Comparison of ENCODE assay signal across 25 cellular contexts in the genomic region with DNA sequence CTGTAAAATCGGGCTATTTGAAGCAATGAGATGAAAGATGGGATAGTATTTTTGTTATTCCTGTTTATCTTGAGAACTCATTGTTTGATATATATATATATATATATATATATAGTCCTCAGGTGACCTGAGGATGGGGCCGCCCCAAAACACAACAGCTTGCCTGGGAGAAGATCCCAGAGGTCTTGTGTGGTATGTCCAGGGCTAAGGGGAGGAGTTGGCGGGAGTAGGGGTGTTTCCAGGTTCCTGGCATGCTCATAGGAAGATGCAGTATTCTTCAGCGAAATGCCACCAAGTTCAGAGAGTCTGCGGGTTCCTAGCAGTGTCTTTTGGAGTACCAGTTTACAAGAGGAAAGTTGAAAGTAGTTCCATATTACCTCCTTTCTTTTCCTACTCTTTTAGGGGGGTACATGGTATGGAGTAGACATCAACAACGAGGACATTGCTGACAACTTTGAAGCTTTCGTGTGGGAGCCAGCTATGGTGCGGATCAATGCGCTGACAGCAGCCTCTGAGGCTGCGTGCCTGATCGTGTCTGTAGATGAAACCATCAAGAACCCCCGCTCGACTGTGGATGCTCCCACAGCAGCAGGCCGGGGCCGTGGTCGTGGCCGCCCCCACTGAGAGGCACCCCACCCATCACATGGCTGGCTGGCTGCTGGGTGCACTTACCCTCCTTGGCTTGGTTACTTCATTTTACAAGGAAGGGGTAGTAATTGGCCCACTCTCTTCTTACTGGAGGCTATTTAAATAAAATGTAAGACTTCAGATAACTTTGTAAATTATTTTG. TPM values are rescaled to one million over a fixed set of nuclear protein-coding genes. Genes with fewer than 3 reads are reported as not detected.
A peak's percentile ranks its signal among the peaks of the same experiment; 100 is the strongest.
DNase-seq lines count a peak whose midpoint lies in the region; ATAC-seq, FAIRE-seq and TF ChIP-seq lines count a peak whose summit lies in the region.
"Had no signal": no experiment of that assay in that cellular context is flagged by ENCODE, and none has a peak within 500 bp of the region (broad histone marks: within the 10 kb centered on the region; RNA-seq: fewer than 3 reads in every experiment).

No MANE protein-coding gene starts in this region.

- FAIRE-seq in GM12892 (lab: Jason Lieb, UNC) (no peak), GM12878 (lab: Jason Lieb, UNC) (no peak)

- in situ Hi-C loops in GM12878 (cut with MboI), result no loop called here

- H3K9me3 ChIP-seq in Karpas-422 (ENCODE audit: low read length) (no peaks in the 10 kb centered on the region), GM12878 (replicated peaks; ENCODE audit: control insufficient read depth, insufficient read depth, low read length) (no peaks in the 10 kb centered on the region), osteoblast (ENCODE audit: low read depth, low read length) (no peaks in the 10 kb centered on the region)

- H2AFZ ChIP-seq in Karpas-422 (ENCODE audit: low read length) (no peak overlapping the region), GM12878 (ENCODE audit: control insufficient read depth, low read depth, low read length) (no peak overlapping the region), osteoblast (ENCODE audit: low read length) (no peak overlapping the region)
- H2AFZ ChIP-seq: GM23248 had no signal

- SMC1A ChIA-PET in GM12878 (lab: Charles Lee; ENCODE audit: uncharacterized antibody, unreplicated experiment), result interaction anchor here (1.2 to 1.4 kb wide), 2 partner anchors 8 to 38 kb away, joined by 4 to 5 read pairs; no protein-coding TSS in a partner anchor

- TF ChIP-seq POLR2A in GM12892 (IDR thresholded peaks at IDR 0.05; ENCODE audit: low read depth, low read length) (0 out of 2 replicates have a peak, but pooled peaks have one; percentile 35), GM12878 (IDR thresholded peaks at IDR 0.05; ENCODE audit: low read depth, low read length) (peak; percentile 10; the same call in 1 of the 2 replicates)

- DNase-seq in GM12892 (ENCODE audit: insufficient read length) (no peak), Karpas-422 (peak; percentile 41), GM12878 (ENCODE audit: low read depth, low spot score) (no peak), osteoblast (ENCODE audit: insufficient read length, low spot score, missing footprints) (peak; percentile 55), iPS-NIHi7 (ENCODE audit: extremely low spot score) (no peak), kidney glomerular epithelial cell (lab: John Stamatoyannopoulos, UW) (no peak), D341Med (ENCODE audit: low spot score) (no peak), SIG-M5 (lab: John Stamatoyannopoulos, UW) (no peak)
- DNase-seq: CD8-positive, alpha-beta memory T cell; DND-41; GM23248; H7; Kasumi-1; MV-4-11; NCI-H1105; NCI-H1436 treated with DMSO at 0.1 percent for 48 hours; NCI-H2029; NCI-H2227 treated with DMSO at 0.1 percent for 48 hours; NCI-H526 treated with DMSO at 0.1 percent for 48 hours; Right ventricle myocardium superior; RPMI8226 had no signal

- H3K27ac ChIP-seq in Karpas-422 (ENCODE audit: low read length) (no peak overlapping the region), GM12878 (ENCODE audit: control insufficient read depth, insufficient read depth) (no peak overlapping the region), osteoblast (ENCODE audit: low read depth, low read length) (no peak overlapping the region)
- H3K27ac ChIP-seq: C4-2B, GM23248 had no signal

- no peak for ATAC-seq in GM12878

- BruUV-seq in GM12878 (replicated peaks; lab: Mats Ljungman, UMichigan), result no TSS peak

- TF ChIP-seq RAD21 in GM12878 (IDR thresholded peaks at IDR 0.05; ENCODE audit: insufficient read depth, low read depth, low read length), result no peak

- no peaks in the 10 kb centered on the region for H3K4me1 ChIP-seq in Karpas-422 (ENCODE audit: low read length)
- no peaks in the 10 kb centered on the region for H3K4me1 ChIP-seq in GM12878 (ENCODE audit: control insufficient read depth, insufficient read depth, low read length)
- no peaks in the 10 kb centered on the region for H3K4me1 ChIP-seq in osteoblast (ENCODE audit: insufficient read depth, low read length)

- no peak for TF ChIP-seq EP300 in GM12878 (IDR thresholded peaks at IDR 0.05; ENCODE audit: borderline replicate concordance in 1 of 2, control insufficient read depth in 1 of 2, low read depth in 2 of 2, low read length in 2 of 2)

- H4K20me1 ChIP-seq in Karpas-422 (ENCODE audit: insufficient read depth, low read depth, low read length) (peaks cover 35% of the 10 kb centered on the region), GM12878 (ENCODE audit: control insufficient read depth, insufficient read depth) (no peaks in the 10 kb centered on the region; the same call in 1 of the 2 replicates), osteoblast (ENCODE audit: insufficient read depth, low read length) (peaks cover 22% of the 10 kb centered on the region)

- intact Hi-C loops in GM12878 (cut with micrococcal nuclease; ENCODE audit: unreplicated experiment), result no loop called here

- H3K4me3 ChIP-seq in Karpas-422 (ENCODE audit: low read length) (no peak overlapping the region), GM12878 (no peak overlapping the region), osteoblast (ENCODE audit: insufficient read depth, low read length) (no peak overlapping the region)
- H3K4me3 ChIP-seq: GM23248 had no signal

- H3K36me3 ChIP-seq in Karpas-422 (ENCODE audit: insufficient read depth, low read length) (peaks cover 62% of the 10 kb centered on the region), GM12878 (ENCODE audit: control insufficient read depth in 2 of 2, insufficient read depth in 2 of 2, low read length in 1 of 2) (peaks cover 42 to 43% of the 10 kb centered on the region in 2 experiments), osteoblast (ENCODE audit: insufficient read depth, low read length) (peaks cover 65% of the 10 kb centered on the region)

- no peak overlapping the region for H3K9ac ChIP-seq in Karpas-422 (ENCODE audit: low read length)
- H3K9ac ChIP-seq in GM12878 (ENCODE audit: control insufficient read depth, insufficient read depth, low read length), result no peak overlapping the region
- H3K9ac ChIP-seq: GM23248 had no signal

- H3K9me2 ChIP-seq in Karpas-422 (replicated peaks; ENCODE audit: insufficient read depth, low read length), result no peaks in the 10 kb centered on the region

- RAD21 ChIA-PET in GM12878 (lab: Charles Lee; ENCODE audit: unreplicated experiment), result no interaction called here

- 84% methylated on average over 17 of the region's 17 CpGs for WGBS in GM12878 (ENCODE audit: insufficient coverage, insufficient replicate concordance, low lambda C conversion rate, missing lambda C conversion rate)

- CTCF ChIA-PET in GM12878 (lab: Yijun Ruan, JAX), result interaction anchor here (1.6 to 2.3 kb wide), 2 partner anchors 37 to 108 kb away, joined by 4 to 14 read pairs; no protein-coding TSS in a partner anchor

- H3K27me3 ChIP-seq in Karpas-422 (ENCODE audit: low read length) (no peaks in the 10 kb centered on the region), GM12878 (replicated peaks in 1 of 2; ENCODE audit: control insufficient read depth in 2 of 2, insufficient read depth in 2 of 2, low read length in 1 of 2) (no peaks in the 10 kb centered on the region), osteoblast (ENCODE audit: insufficient read depth, low read length) (no peaks in the 10 kb centered on the region)

- no peaks in the 10 kb centered on the region for H3K79me2 ChIP-seq in Karpas-422 (ENCODE audit: low read length)
- no peaks in the 10 kb centered on the region for H3K79me2 ChIP-seq in GM12878 (ENCODE audit: control insufficient read depth, insufficient read depth, low read length)
- peaks cover 3% of the 10 kb centered on the region for H3K79me2 ChIP-seq in osteoblast (ENCODE audit: insufficient read depth, low read length)

- H3K4me2 ChIP-seq in Karpas-422 (ENCODE audit: low read depth, low read length, poor library complexity, severe bottlenecking) (no peak overlapping the region), GM12878 (ENCODE audit: control insufficient read depth, insufficient read depth) (no peak overlapping the region), osteoblast (ENCODE audit: insufficient read depth, low read length) (no peak overlapping the region)

- POLR2A ChIA-PET in GM12878 (lab: Charles Lee), result no interaction called here

- TF ChIP-seq CTCF in GM12878 (IDR thresholded peaks at IDR 0.05 in 2 of 3, conservative IDR thresholded peaks at IDR 0.05 in 1 of 3; ENCODE audit: control insufficient read depth in 2 of 3, extremely low read depth in 1 of 3, insufficient read depth in 1 of 3, low read depth in 3 of 3, low read length in 3 of 3) (no peak), osteoblast (IDR thresholded peaks at IDR 0.05; ENCODE audit: extremely low read depth, low read depth, low read length) (no peak)

RNA-seq across cellular contexts. Expression of a gene that starts 18.3 kb away (rescaled TPM):
- 400 TPM for polyA plus RNA-seq in GM12892 (2012; ENCODE audit: missing spikeins)
- 482 and 608 TPM in 2 replicates for total RNA-seq in Karpas-422 (2014; rRNA removed; shearing (Covaris generic); ENCODE audit: low replicate concordance)
- 85.4 and 96.2 TPM in 2 replicates for total RNA-seq in GM12878 (2013; cell fraction: nucleolus; rRNA removed)
- total RNA-seq in GM12878 (2014; rRNA removed) (468 and 475 TPM in 2 replicates), GM12878 (2014; rRNA removed; fragmentation: Illumina TruSeq; extraction: Trizol) (472 and 478 TPM in 2 replicates), GM12878 (2021) (474 and 494 TPM in 2 replicates), osteoblast (180 and 200 TPM in 2 replicates)
- polyA plus RNA-seq in GM12878 (2011; ENCODE audit: low read depth), result 269 TPM
- polyA plus RNA-seq in GM12878 (2011; rRNA removed) (498 and 571 TPM in 2 replicates), GM12878 (2014; fragmentation: Illumina TruSeq; extraction: Trizol) (574 and 674 TPM in 2 replicates), GM12878 (2014; fragmentation: Nextera tagmentation; extraction: Ambion mirVana) (100 to 1,000 TPM; 206 to 377 TPM), GM12878 (2014; rRNA removed) (530 and 598 TPM in 2 replicates), GM12878 (2016; fragmentation: Nextera tagmentation; extraction: Ambion mirVana) (100 to 1,000 TPM; 455 to 510 TPM)
- polyA plus RNA-seq in GM12878 (2011; cell fraction: cytosol; rRNA removed), result 415 and 490 TPM in 2 replicates
- 162 and 206 TPM in 2 replicates for polyA plus RNA-seq in GM12878 (2011; cell fraction: nucleus; rRNA removed)
- 217 and 463 TPM in 2 replicates for polyA plus RNA-seq in GM12878 (2012)
- 387 and 498 TPM in 2 replicates for polyA minus RNA-seq in GM12878 (2011; rRNA and poly(A)+ RNA removed)
- polyA minus RNA-seq in GM12878 (2011; cell fraction: cytosol; rRNA and poly(A)+ RNA removed), result 110 and 130 TPM in 2 replicates
- 69.8 and 106 TPM in 2 replicates for polyA minus RNA-seq in GM12878 (2011; cell fraction: nucleus; rRNA and poly(A)+ RNA removed)

RNA-seq across cellular contexts. Expression of a gene that starts 19.4 kb away (rescaled TPM):
- polyA plus RNA-seq in GM12892 (2012; ENCODE audit: missing spikeins), result 9.5 TPM
- total RNA-seq in Karpas-422 (2014; rRNA removed; shearing (Covaris generic); ENCODE audit: low replicate concordance), result 35.4 and 45.3 TPM in 2 replicates
- total RNA-seq in GM12878 (2013; cell fraction: nucleolus; rRNA removed), result 1.1 and 2.2 TPM in 2 replicates
- total RNA-seq in GM12878 (2014; rRNA removed) (16.9 and 18.6 TPM in 2 replicates), GM12878 (2014; rRNA removed; fragmentation: Illumina TruSeq; extraction: Trizol) (11.7 and 12.4 TPM in 2 replicates), GM12878 (2021) (13.4 and 15.7 TPM in 2 replicates), osteoblast (11.2 and 15.9 TPM in 2 replicates)
- polyA plus RNA-seq in GM12878 (2011; ENCODE audit: low read depth), result 4.2 TPM
- polyA plus RNA-seq in GM12878 (2011; rRNA removed) (5.1 and 8.9 TPM in 2 replicates), GM12878 (2014; fragmentation: Illumina TruSeq; extraction: Trizol) (6.2 and 12.6 TPM in 2 replicates), GM12878 (2014; fragmentation: Nextera tagmentation; extraction: Ambion mirVana) (1 to 10 TPM; 3.7 to 8.1 TPM), GM12878 (2014; rRNA removed) (14.9 and 16.1 TPM in 2 replicates), GM12878 (2016; fragmentation: Nextera tagmentation; extraction: Ambion mirVana) (10 to 100 TPM; 31.5 to 39.0 TPM)
- 13.5 and 18.2 TPM in 2 replicates for polyA plus RNA-seq in GM12878 (2011; cell fraction: cytosol; rRNA removed)
- 7.2 and 7.9 TPM in 2 replicates for polyA plus RNA-seq in GM12878 (2011; cell fraction: nucleus; rRNA removed)
- polyA plus RNA-seq in GM12878 (2012), result 6.9 and 7.9 TPM in 2 replicates
- polyA minus RNA-seq in GM12878 (2011; rRNA and poly(A)+ RNA removed), result 5.1 and 11.0 TPM in 2 replicates
- polyA minus RNA-seq in GM12878 (2011; cell fraction: cytosol; rRNA and poly(A)+ RNA removed), result 1.9 and 4.0 TPM in 2 replicates
- polyA minus RNA-seq in GM12878 (2011; cell fraction: nucleus; rRNA and poly(A)+ RNA removed), result 1.6 and 4.6 TPM in 2 replicates

RNA-seq across cellular contexts. Expression of a gene that starts 31.8 kb away (rescaled TPM):
- polyA plus RNA-seq in GM12892 (2012; ENCODE audit: missing spikeins), result 17.7 TPM
- 44.9 and 55.6 TPM in 2 replicates for total RNA-seq in Karpas-422 (2014; rRNA removed; shearing (Covaris generic); ENCODE audit: low replicate concordance)
- 29.6 and 30.1 TPM in 2 replicates for total RNA-seq in GM12878 (2013; cell fraction: nucleolus; rRNA removed)
- 11.7 and 14.7 TPM in 2 replicates for total RNA-seq in GM12878 (2014; rRNA removed)
- 7.4 and 7.9 TPM in 2 replicates for total RNA-seq in GM12878 (2014; rRNA removed; fragmentation: Illumina TruSeq; extraction: Trizol)
- total RNA-seq in GM12878 (2021), result 37.0 and 38.9 TPM in 2 replicates
- 11.1 TPM for polyA plus RNA-seq in GM12878 (2011; ENCODE audit: low read depth)
- polyA plus RNA-seq in GM12878 (2011; rRNA removed), result 14.5 and 18.9 TPM in 2 replicates
- 22.8 and 28.9 TPM in 2 replicates for polyA plus RNA-seq in GM12878 (2011; cell fraction: cytosol; rRNA removed)
- 122 and 135 TPM in 2 replicates for polyA plus RNA-seq in GM12878 (2011; cell fraction: nucleus; rRNA removed)
- 20.1 and 22.7 TPM in 2 replicates for polyA plus RNA-seq in GM12878 (2012)
- polyA plus RNA-seq in GM12878 (2014; fragmentation: Illumina TruSeq; extraction: Trizol), result 11.7 and 17.4 TPM in 2 replicates
- 1 to 10 TPM; 1.9 to 2.0 TPM for polyA plus RNA-seq in GM12878 (2014; fragmentation: Nextera tagmentation; extraction: Ambion mirVana)
- 29.9 and 32.7 TPM in 2 replicates for polyA plus RNA-seq in GM12878 (2014; rRNA removed)
- polyA plus RNA-seq in GM12878 (2016; fragmentation: Nextera tagmentation; extraction: Ambion mirVana), result 1 to 10 TPM; 2.8 to 4.1 TPM
- polyA minus RNA-seq in GM12878 (2011; rRNA and poly(A)+ RNA removed), result 16.0 and 25.1 TPM in 2 replicates
- 9.6 and 9.8 TPM in 2 replicates for polyA minus RNA-seq in GM12878 (2011; cell fraction: cytosol; rRNA and poly(A)+ RNA removed)
- 19.1 and 28.5 TPM in 2 replicates for polyA minus RNA-seq in GM12878 (2011; cell fraction: nucleus; rRNA and poly(A)+ RNA removed)
- total RNA-seq in osteoblast, result 0.29 and 0.36 TPM in 2 replicates

RNA-seq across cellular contexts. Expression of a gene that starts 38.4 kb away (rescaled TPM):
- 26.9 TPM for polyA plus RNA-seq in GM12892 (2012; ENCODE audit: missing spikeins)
- 35.6 and 48.1 TPM in 2 replicates for total RNA-seq in Karpas-422 (2014; rRNA removed; shearing (Covaris generic); ENCODE audit: low replicate concordance)
- 24.2 and 30.9 TPM in 2 replicates for total RNA-seq in GM12878 (2013; cell fraction: nucleolus; rRNA removed)
- total RNA-seq in GM12878 (2014; rRNA removed) (31.4 and 31.5 TPM in 2 replicates), GM12878 (2014; rRNA removed; fragmentation: Illumina TruSeq; extraction: Trizol) (21.1 and 21.2 TPM in 2 replicates), GM12878 (2021) (30.8 and 34.4 TPM in 2 replicates), osteoblast (16.5 and 17.4 TPM in 2 replicates)
- polyA plus RNA-seq in GM12878 (2011; ENCODE audit: low read depth), result 29.1 TPM
- polyA plus RNA-seq in GM12878 (2011; rRNA removed) (23.1 and 34.7 TPM in 2 replicates), GM12878 (2014; fragmentation: Illumina TruSeq; extraction: Trizol) (29.9 and 35.3 TPM in 2 replicates), GM12878 (2014; fragmentation: Nextera tagmentation; extraction: Ambion mirVana) (1 to 10 TPM; 6.1 to 6.6 TPM), GM12878 (2014; rRNA removed) (33.8 and 34.1 TPM in 2 replicates), GM12878 (2016; fragmentation: Nextera tagmentation; extraction: Ambion mirVana) (10 to 100 TPM; 18.4 to 18.8 TPM)
- polyA plus RNA-seq in GM12878 (2011; cell fraction: cytosol; rRNA removed), result 41.4 and 42.7 TPM in 2 replicates
- 50.6 and 54.2 TPM in 2 replicates for polyA plus RNA-seq in GM12878 (2011; cell fraction: nucleus; rRNA removed)
- polyA plus RNA-seq in GM12878 (2012), result 22.2 and 22.4 TPM in 2 replicates
- 32.3 and 46.1 TPM in 2 replicates for polyA minus RNA-seq in GM12878 (2011; rRNA and poly(A)+ RNA removed)
- polyA minus RNA-seq in GM12878 (2011; cell fraction: cytosol; rRNA and poly(A)+ RNA removed), result 12.1 and 13.8 TPM in 2 replicates
- polyA minus RNA-seq in GM12878 (2011; cell fraction: nucleus; rRNA and poly(A)+ RNA removed), result 11.2 and 26.5 TPM in 2 replicates

RNA-seq across cellular contexts. Expression of a gene that starts 40.9 kb away (rescaled TPM):
- polyA plus RNA-seq in GM12892 (2012; ENCODE audit: missing spikeins), result not detected
- total RNA-seq in Karpas-422 (2014; rRNA removed; shearing (Covaris generic); ENCODE audit: low replicate concordance), result 0.14 and 0.75 TPM in 2 replicates
- 0.15 TPM in 1 of 2 replicates, not detected in the other for total RNA-seq in GM12878 (2013; cell fraction: nucleolus; rRNA removed)
- total RNA-seq in GM12878 (2014; rRNA removed) (not detected in 2 replicates), GM12878 (2014; rRNA removed; fragmentation: Illumina TruSeq; extraction: Trizol) (not detected in 2 replicates), GM12878 (2021) (0.16 TPM in 1 of 2 replicates, not detected in the other), osteoblast (not detected in 2 replicates)
- not detected for polyA plus RNA-seq in GM12878 (2011; ENCODE audit: low read depth)
- polyA plus RNA-seq in GM12878 (2011; rRNA removed) (not detected in 2 replicates), GM12878 (2014; fragmentation: Illumina TruSeq; extraction: Trizol) (not detected in 2 replicates), GM12878 (2014; fragmentation: Nextera tagmentation; extraction: Ambion mirVana) (not detected), GM12878 (2014; rRNA removed) (not detected in 2 replicates), GM12878 (2016; fragmentation: Nextera tagmentation; extraction: Ambion mirVana) (under 1 TPM in 1 of 2 experiments, not detected in 1; 0.07 TPM)
- polyA plus RNA-seq in GM12878 (2011; cell fraction: cytosol; rRNA removed), result not detected in 2 replicates
- 0.09 and 0.22 TPM in 2 replicates for polyA plus RNA-seq in GM12878 (2011; cell fraction: nucleus; rRNA removed)
- polyA plus RNA-seq in GM12878 (2012), result not detected in 2 replicates
- polyA minus RNA-seq in GM12878 (2011; rRNA and poly(A)+ RNA removed), result not detected in 2 replicates
- polyA minus RNA-seq in GM12878 (2011; cell fraction: cytosol; rRNA and poly(A)+ RNA removed), result not detected in 2 replicates
- 0.12 TPM in 1 of 2 replicates, not detected in the other for polyA minus RNA-seq in GM12878 (2011; cell fraction: nucleus; rRNA and poly(A)+ RNA removed)
- total RNA-seq: GM23248, H7, M059J, NCI-H460, Right ventricle myocardium superior, SK-MEL-5 had no signal
- polyA plus RNA-seq: CD8-positive, alpha-beta memory T cell; GM23248 had no signal

Comparison
In these comparisons a context has a peak if more than half of its experiments do, and no peak if none do; other contexts are left out.
1. DNase-seq: peak in Karpas-422 (single experiment) and osteoblast (single experiment); none in GM12892 (single experiment), GM12878 (single experiment), iPS-NIHi7 (single experiment), kidney glomerular epithelial cell (single experiment), D341Med (single experiment) and SIG-M5 (single experiment).